ENCODE assay signal across 26 cellular contexts in the genomic region with DNA sequence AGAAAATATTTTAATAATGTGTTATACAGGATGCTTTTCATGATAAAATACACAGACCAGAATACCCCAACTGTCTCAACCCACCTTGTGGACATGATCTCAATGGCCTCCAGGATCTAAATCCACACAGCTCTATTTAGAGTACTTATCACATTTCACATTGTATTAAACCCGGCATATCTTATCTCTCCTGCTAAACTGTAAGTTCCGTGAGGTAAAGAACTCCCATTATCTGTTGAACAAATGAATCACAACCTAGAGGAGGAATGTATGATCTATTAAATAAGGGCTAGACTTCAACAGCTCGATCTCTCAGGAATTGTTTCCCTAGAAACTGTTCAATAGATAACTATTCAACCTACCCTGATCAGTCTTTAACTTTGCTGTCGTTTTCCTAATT. TPM values are rescaled to one million over a fixed set of nuclear protein-coding genes. Genes with fewer than 3 reads are reported as not detected.
DNase-seq lines count a peak whose midpoint lies in the region; ATAC-seq, FAIRE-seq and TF ChIP-seq lines count a peak whose summit lies in the region.
"Had no signal": no experiment of that assay in that cellular context is flagged by ENCODE, and none has a peak within 500 bp of the region (broad histone marks: within the 10 kb centered on the region; RNA-seq: fewer than 3 reads in every experiment).

No MANE protein-coding gene starts in this region.

- H3K36me3 Mint-ChIP-seq in activated CD8-positive, alpha-beta T cell treated with anti-CD3 and anti-CD28 coated beads, Interleukin-2, amount 10 ng/mL, durations not matched to agents 7 days and 5 days (ENCODE audit: low read depth): peaks cover 81% of the 10 kb centered on the region
- H3K36me3 Mint-ChIP-seq in activated CD8-positive, alpha-beta T cell treated with anti-CD3 and anti-CD28 coated beads for 36 hours (ENCODE audit: low read depth): peaks cover 70% of the 10 kb centered on the region
- H3K36me3 Mint-ChIP-seq in immature natural killer cell (peaks cover 21 to 55% (median 36%) of the 10 kb centered on the region in 3 donors), HFFc6 (ENCODE audit: low read depth) (peaks cover 55% of the 10 kb centered on the region)

- peak overlapping the region; percentile 6 for H3K27ac Mint-ChIP-seq in activated CD8-positive, alpha-beta T cell treated with anti-CD3 and anti-CD28 coated beads, Interleukin-2, amount 10 ng/mL, durations not matched to agents 7 days and 5 days
- H3K27ac Mint-ChIP-seq in activated CD8-positive, alpha-beta T cell treated with anti-CD3 and anti-CD28 coated beads for 36 hours: no peak overlapping the region
- H3K27ac Mint-ChIP-seq in immature natural killer cell (peak overlapping the region in 4 of 6 donors; percentile 47 to 95 (median 70)), HFFc6 (no peak overlapping the region)

- CTCF ChIA-PET in activated CD8-positive, alpha-beta T cell treated with anti-CD3 and anti-CD28 coated beads, Interleukin-2, amount 10 ng/mL, durations not matched to agents 7 days and 5 days (lab: Charles Lee): interaction anchor here (1.0 to 6.6 kb wide), 2 partner anchors 24 to 41 kb away, joined by 4 to 64 read pairs; no protein-coding TSS in a partner anchor
- CTCF ChIA-PET in activated CD8-positive, alpha-beta T cell treated with anti-CD3 and anti-CD28 coated beads for 36 hours (lab: Charles Lee): interaction anchor here (0.9 to 1.5 kb wide), 4 partner anchors 22 to 41 kb away, joined by 3 to 4 read pairs (median 4); no protein-coding TSS in a partner anchor
- CTCF ChIA-PET in PC-9 (lab: Charles Lee): no interaction called here

- H3K4me1 Mint-ChIP-seq in activated CD8-positive, alpha-beta T cell treated with anti-CD3 and anti-CD28 coated beads, Interleukin-2, amount 10 ng/mL, durations not matched to agents 7 days and 5 days (ENCODE audit: low read depth): peaks cover 56% of the 10 kb centered on the region
- peaks cover 58% of the 10 kb centered on the region for H3K4me1 Mint-ChIP-seq in activated CD8-positive, alpha-beta T cell treated with anti-CD3 and anti-CD28 coated beads for 36 hours (ENCODE audit: low read depth)
- peaks cover 53 to 76% of the 10 kb centered on the region in 2 donors for H3K4me1 Mint-ChIP-seq in immature natural killer cell
- peaks cover 15% of the 10 kb centered on the region for H3K4me1 Mint-ChIP-seq in HFFc6 (ENCODE audit: low read depth)

- peaks cover 50% of the 10 kb centered on the region for H3K4me1 ChIP-seq in PC-9 (replicated peaks; ENCODE audit: insufficient read depth)
- H3K4me1 ChIP-seq in small intestine (ENCODE audit: control insufficient read depth in 2 of 2, insufficient read depth in 1 of 2, low read depth in 1 of 2, low read length in 1 of 2): peaks cover 7 to 14% of the 10 kb centered on the region in 2 donors
- H3K4me1 ChIP-seq: BE2C had no signal

- H3K27ac ChIP-seq in PC-9: peak overlapping the region; percentile 90
- H3K27ac ChIP-seq in small intestine (ENCODE audit: low read depth in 1 of 2, low read length in 1 of 2): no peak overlapping the region

- H3K27me3 Mint-ChIP-seq in activated CD8-positive, alpha-beta T cell treated with anti-CD3 and anti-CD28 coated beads, Interleukin-2, amount 10 ng/mL, durations not matched to agents 7 days and 5 days (ENCODE audit: low read depth): no peaks in the 10 kb centered on the region
- no peaks in the 10 kb centered on the region for H3K27me3 Mint-ChIP-seq in activated CD8-positive, alpha-beta T cell treated with anti-CD3 and anti-CD28 coated beads for 36 hours
- H3K27me3 Mint-ChIP-seq in immature natural killer cell (ENCODE audit: low read depth in 3 of 3) (no peaks in the 10 kb centered on the region), HFFc6 (ENCODE audit: insufficient read depth) (0 out of 2 replicates have a peak, but pooled peaks cover 1% of the 10 kb centered on the region)

- peaks cover 51% of the 10 kb centered on the region for H3F3A ChIP-seq in PC-9 (ENCODE audit: insufficient read depth, low read depth)

- H3K4me3 ChIP-seq in PC-9 (no peak overlapping the region), small intestine (ENCODE audit: low read depth in 1 of 2, low read length in 2 of 2) (no peak overlapping the region)

- DNase-seq in activated CD8-positive, alpha-beta T cell treated with anti-CD3 and anti-CD28 coated beads, Interleukin-2, amount 10 ng/mL, durations not matched to agents 7 days and 5 days: no peak
- no peak for DNase-seq in activated CD8-positive, alpha-beta T cell treated with anti-CD3 and anti-CD28 coated beads for 36 hours
- DNase-seq in PC-9 (no peak), immature natural killer cell (no peak), small intestine (peak; percentile 60), AG08396 (ENCODE audit: low spot score) (no peak), GM19240 (ENCODE audit: insufficient read length, low spot score) (no peak), HFFc6 (no peak)
- DNase-seq: BE2C; DMS153; GOT3; HCEC 1CT; KBM-7; NCI-H1092 treated with DMSO at 0.1 percent for 48 hours; NCI-H146; NCI-H2029 treated with DMSO at 0.1 percent for 48 hours; NCI-H226; NCI-H510A treated with DMSO at 0.1 percent for 48 hours; NCI-H774; NK-92 treated with Interleukin-12 subunit alpha and Interleukin-12 subunit beta, amount 100 ng/mL, for 24 hours; SIG-M5 had no signal

- FAIRE-seq in small intestine (lab: Jason Lieb, UNC): no peak
- FAIRE-seq: A204.1, GM12891 had no signal

- peak overlapping the region; percentile 68 for H3K4me2 ChIP-seq in PC-9

- no peak for ATAC-seq in activated CD8-positive, alpha-beta T cell treated with anti-CD3 and anti-CD28 coated beads, Interleukin-2, amount 10 ng/mL, durations not matched to agents 7 days and 5 days
- ATAC-seq in activated CD8-positive, alpha-beta T cell treated with anti-CD3 and anti-CD28 coated beads for 36 hours: no peak
- ATAC-seq: Panc1 had no signal

- H3K9me3 ChIP-seq in PC-9 (ENCODE audit: insufficient read depth, low read depth) (no peaks in the 10 kb centered on the region), small intestine (ENCODE audit: control insufficient read depth, low read depth) (no peaks in the 10 kb centered on the region)
- H3K9me3 ChIP-seq: BE2C had no signal

- peaks cover 1% of the 10 kb centered on the region; the same call in 1 of the 2 replicates for H4K20me1 ChIP-seq in PC-9 (ENCODE audit: insufficient read depth)

- H3K9me3 Mint-ChIP-seq in activated CD8-positive, alpha-beta T cell treated with anti-CD3 and anti-CD28 coated beads, Interleukin-2, amount 10 ng/mL, durations not matched to agents 7 days and 5 days (ENCODE audit: insufficient read depth): no peaks in the 10 kb centered on the region
- H3K9me3 Mint-ChIP-seq in activated CD8-positive, alpha-beta T cell treated with anti-CD3 and anti-CD28 coated beads for 36 hours: no peaks in the 10 kb centered on the region
- H3K9me3 Mint-ChIP-seq in immature natural killer cell: no peaks in the 10 kb centered on the region
- H3K9me3 Mint-ChIP-seq in HFFc6: no peaks in the 10 kb centered on the region

- no peaks in the 10 kb centered on the region for H3K9me2 ChIP-seq in PC-9 (ENCODE audit: insufficient read depth)

- H3K4me3 Mint-ChIP-seq in activated CD8-positive, alpha-beta T cell treated with anti-CD3 and anti-CD28 coated beads, Interleukin-2, amount 10 ng/mL, durations not matched to agents 7 days and 5 days: no peak overlapping the region
- H3K4me3 Mint-ChIP-seq in activated CD8-positive, alpha-beta T cell treated with anti-CD3 and anti-CD28 coated beads for 36 hours: no peak overlapping the region
- H3K4me3 Mint-ChIP-seq in immature natural killer cell: no peak overlapping the region
- H3K4me3 Mint-ChIP-seq in HFFc6: no peak overlapping the region

- H2AFZ ChIP-seq in PC-9: no peak overlapping the region

- WGBS in small intestine, 3 donors: 19 to 71% (median 43%) methylated on average over 4 of the region's 4 CpGs

- no TSS peak for BruUV-seq in PC-9 (replicated peaks; lab: Mats Ljungman, UMichigan)

- peaks cover 56% of the 10 kb centered on the region for H3K79me2 ChIP-seq in PC-9 (ENCODE audit: low read depth)

- POLR2A ChIA-PET in activated CD8-positive, alpha-beta T cell treated with anti-CD3 and anti-CD28 coated beads, Interleukin-2, amount 10 ng/mL, durations not matched to agents 7 days and 5 days (lab: Charles Lee): no interaction called here
- POLR2A ChIA-PET in activated CD8-positive, alpha-beta T cell treated with anti-CD3 and anti-CD28 coated beads for 36 hours (lab: Charles Lee): interaction anchor here (1.2 kb wide), 1 partner anchor 10 kb away, joined by 3 read pairs; no protein-coding TSS in a partner anchor
- POLR2A ChIA-PET in PC-9 (lab: Charles Lee; ENCODE audit: unreplicated experiment): no interaction called here

- intact Hi-C loops in activated CD8-positive, alpha-beta T cell treated with anti-CD3 and anti-CD28 coated beads for 36 hours (cut with micrococcal nuclease): no loop called here
- intact Hi-C loops in PC-9 (cut with micrococcal nuclease; ENCODE audit: unreplicated experiment): loop anchor here (10.0 kb wide), 1 partner anchor 436 kb away; no protein-coding TSS in a partner anchor

- peaks cover 73% of the 10 kb centered on the region for H3K36me3 ChIP-seq in PC-9 (ENCODE audit: low read depth)
- peaks cover 10 to 26% of the 10 kb centered on the region in 2 donors for H3K36me3 ChIP-seq in small intestine (ENCODE audit: control insufficient read depth in 2 of 2, insufficient read depth in 2 of 2, low read length in 2 of 2)

- no peaks in the 10 kb centered on the region for H3K27me3 ChIP-seq in PC-9 (ENCODE audit: insufficient read depth, low read depth)
- H3K27me3 ChIP-seq in small intestine (ENCODE audit: control insufficient read depth in 2 of 2, insufficient read depth in 2 of 2, low read length in 2 of 2): no peaks in the 10 kb centered on the region
- H3K27me3 ChIP-seq: BE2C had no signal

- TF ChIP-seq CTCF in activated CD8-positive, alpha-beta T cell treated with anti-CD3 and anti-CD28 coated beads for 36 hours (IDR thresholded peaks at IDR 0.05): no peak
- TF ChIP-seq CTCF in PC-9 (conservative IDR thresholded peaks at IDR 0.05) (no peak), HFFc6 (IDR thresholded peaks at IDR 0.05) (no peak)

RNA-seq across cellular contexts. Expression of gene ETV3, which starts 6.9 kb away (rescaled TPM):
- 10 to 100 TPM; 38.2 to 40.2 TPM for total RNA-seq in activated CD8-positive, alpha-beta T cell treated with anti-CD3 and anti-CD28 coated beads, Interleukin-2, amount 10 ng/mL, durations not matched to agents 7 days and 5 days
- total RNA-seq in activated CD8-positive, alpha-beta T cell treated with anti-CD3 and anti-CD28 coated beads for 36 hours: 10 to 100 TPM; 47.7 to 47.9 TPM
- 22.1 and 26.2 TPM in 2 replicates for total RNA-seq in PC-9 (2021)
- polyA plus RNA-seq in immature natural killer cell: 10 to 100 TPM in 2 of 3 donors, 1 to 10 TPM in 1; 6.6 to 22.0 (median 20.5) TPM
- 10 to 100 TPM; 10.3 to 17.7 (median 11.3) TPM for polyA plus RNA-seq in small intestine
- 10 to 100 TPM; 20.0 to 22.9 (median 21.0) TPM for total RNA-seq in HFFc6 (2021; fragmentation: NEBNext Ultra II Directional; extraction: Animal tissue kit (Norgen Biotek cat#: 25700))

RNA-seq across cellular contexts. Expression of gene ETV3L, which starts 31.7 kb away (rescaled TPM):
- not detected for total RNA-seq in activated CD8-positive, alpha-beta T cell treated with anti-CD3 and anti-CD28 coated beads, Interleukin-2, amount 10 ng/mL, durations not matched to agents 7 days and 5 days
- not detected for total RNA-seq in activated CD8-positive, alpha-beta T cell treated with anti-CD3 and anti-CD28 coated beads for 36 hours
- total RNA-seq in PC-9 (2021): not detected in 2 replicates
- polyA plus RNA-seq in immature natural killer cell (not detected), small intestine (not detected)
- not detected for total RNA-seq in HFFc6 (2021; fragmentation: NEBNext Ultra II Directional; extraction: Animal tissue kit (Norgen Biotek cat#: 25700))
- total RNA-seq: G401, HT1080 had no signal

Comparison
In these comparisons a context has a peak if more than half of its experiments do, and no peak if none do; other contexts are left out.
1. H3K27ac Mint-ChIP-seq: peak in activated CD8-positive, alpha-beta T cell treated with anti-CD3 and anti-CD28 coated beads, Interleukin-2, amount 10 ng/mL, durations not matched to agents 7 days and 5 days (single experiment) and immature natural killer cell (4 of 6); none in activated CD8-positive, alpha-beta T cell treated with anti-CD3 and anti-CD28 coated beads for 36 hours (single experiment) and HFFc6 (single experiment).